In the genomic region with DNA sequence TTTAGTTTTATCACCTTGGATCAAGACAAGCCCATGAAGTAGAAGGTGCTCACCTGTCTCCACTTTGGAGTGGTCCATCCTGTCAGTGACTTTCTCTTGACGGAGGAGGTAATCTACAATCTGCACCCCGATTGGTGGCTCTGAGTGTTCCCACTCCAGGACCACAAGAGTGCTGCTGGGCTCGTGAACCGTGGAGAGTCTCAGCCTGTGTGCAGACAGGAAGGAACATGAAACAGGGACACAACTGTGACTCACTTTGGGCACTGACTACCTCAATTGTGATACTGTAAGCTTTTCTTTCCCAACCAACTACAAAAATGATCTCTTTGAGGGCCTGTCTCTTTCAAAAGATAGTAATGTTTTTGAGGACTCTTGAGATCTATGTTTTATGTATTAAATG, we compare ENCODE assay signal across 19 cellular contexts.
A peak's percentile ranks its signal among the peaks of the same experiment; 100 is the strongest.
DNase-seq lines count a peak whose midpoint lies in the region; ATAC-seq and TF ChIP-seq lines count a peak whose summit lies in the region.
"Had no signal": no experiment of that assay in that cellular context is flagged by ENCODE, and none has a peak within 500 bp of the region (broad histone marks: within the 10 kb centered on the region; RNA-seq: fewer than 3 reads in every experiment).

No MANE protein-coding gene starts in this region.

- H3K27me3 ChIP-seq in mammary epithelial cell (ENCODE audit: insufficient read depth, low read length) (no peaks in the 10 kb centered on the region), foreskin keratinocyte (peaks cover 14% of the 10 kb centered on the region), thyroid gland (no peaks in the 10 kb centered on the region)
- H3K27me3 ChIP-seq: BLaER1 had no signal

- no peaks in the 10 kb centered on the region for H3K4me1 Mint-ChIP-seq in MCF 10A (ENCODE audit: insufficient read depth, unreplicated experiment)
- H3K4me1 Mint-ChIP-seq: B cell; CD4-positive, CD25-positive, alpha-beta regulatory T cell had no signal

- H3K9me3 Mint-ChIP-seq in MCF 10A (ENCODE audit: unreplicated experiment), result no peaks in the 10 kb centered on the region
- H3K9me3 Mint-ChIP-seq: CD4-positive, CD25-positive, alpha-beta regulatory T cell; CD8-positive, alpha-beta T cell had no signal

- peak overlapping the region; percentile 43 for H2AFZ ChIP-seq in mammary epithelial cell (ENCODE audit: low read depth, low read length)
- H2AFZ ChIP-seq: GM23248 had no signal

- H3K9ac ChIP-seq in mammary epithelial cell (ENCODE audit: insufficient read depth, low read length), result no peak overlapping the region
- H3K9ac ChIP-seq: BLaER1, GM23248 had no signal

- ATAC-seq in foreskin keratinocyte, result peak; percentile 54
- ATAC-seq: CD8-positive, alpha-beta T cell had no signal

- POLR2A ChIA-PET in MCF 10A (lab: Yijun Ruan, JAX), result no interaction called here

- dilution Hi-C loops in mammary epithelial cell (cut with HindIII; ENCODE audit: low sequenced_read_pairs), result no loop called here

- H3K36me3 Mint-ChIP-seq in MCF 10A (ENCODE audit: insufficient read depth, unreplicated experiment), result no peaks in the 10 kb centered on the region
- H3K36me3 Mint-ChIP-seq: CD4-positive, CD25-positive, alpha-beta regulatory T cell; CD8-positive, alpha-beta T cell had no signal

- H3K4me1 ChIP-seq in mammary epithelial cell (ENCODE audit: insufficient read depth, low read length) (peaks cover 11% of the 10 kb centered on the region), foreskin keratinocyte (no peaks in the 10 kb centered on the region), thyroid gland (no peaks in the 10 kb centered on the region)
- H3K4me1 ChIP-seq: BLaER1, Caco-2 had no signal

- no peak for TF ChIP-seq POLR2A in thyroid gland (IDR thresholded peaks at IDR 0.05)

- CTCF ChIA-PET in mammary epithelial cell (lab: Charles Lee; ENCODE audit: low non-redundant PET), result interaction anchor here (0.6 to 0.7 kb wide), 2 partner anchors 69 to 440 kb away, joined by 3 read pairs; no protein-coding TSS in a partner anchor
- CTCF ChIA-PET in MCF 10A (lab: Yijun Ruan, JAX), result interaction anchor here (0.6 to 9.0 kb wide), 7 partner anchors 11 to 1898 kb away, joined by 3 to 152 read pairs (median 4); no protein-coding TSS in a partner anchor

- no TSS peak for BruUV-seq in mammary epithelial cell (replicated peaks; lab: Mats Ljungman, UMichigan)
- no TSS peak for BruUV-seq in MCF 10A (replicated peaks; lab: Mats Ljungman, UMichigan)

- no peak overlapping the region for H3K4me3 Mint-ChIP-seq in MCF 10A (ENCODE audit: unreplicated experiment)
- H3K4me3 Mint-ChIP-seq: B cell; CD4-positive, CD25-positive, alpha-beta regulatory T cell; CD8-positive, alpha-beta T cell had no signal

- 46% methylated on average over 4 of the region's 4 CpGs for WGBS in mammary epithelial cell (ENCODE audit: low coverage, missing lambda C conversion rate)
- WGBS in thyroid gland, 2 donors, result 32 to 36% methylated on average over 4 of the region's 4 CpGs

- H3K27ac Mint-ChIP-seq in MCF 10A (ENCODE audit: low read depth, unreplicated experiment), result no peak overlapping the region
- H3K27ac Mint-ChIP-seq: B cell; CD4-positive, CD25-positive, alpha-beta regulatory T cell; CD8-positive, alpha-beta T cell had no signal

- no peaks in the 10 kb centered on the region for H4K20me1 ChIP-seq in mammary epithelial cell (ENCODE audit: insufficient read depth, low read length)
- H4K20me1 ChIP-seq: BLaER1 had no signal

- TF ChIP-seq CTCF in mammary epithelial cell (conservative IDR thresholded peaks at IDR 0.05 in 1 of 2, IDR thresholded peaks at IDR 0.05 in 1 of 2; ENCODE audit: extremely low read depth in 1 of 2, insufficient read depth in 1 of 2, low read depth in 1 of 2, low read length in 2 of 2) (no peak), MCF 10A (IDR thresholded peaks at IDR 0.05; ENCODE audit: unreplicated experiment) (no peak), foreskin keratinocyte (conservative IDR thresholded peaks at IDR 0.05) (no peak), thyroid gland (IDR thresholded peaks at IDR 0.05) (no peak)

- intact Hi-C loops in mammary epithelial cell (cut with micrococcal nuclease) (loop anchor here (5.0 kb wide), 1 partner anchor 1732 kb away; no protein-coding TSS in a partner anchor), MCF 10A (cut with micrococcal nuclease) (loop anchor here (5.0 to 10.0 kb wide), 2 partner anchors 812 to 1729 kb away; no protein-coding TSS in a partner anchor), thyroid gland (cut with DNase I) (no loop called here)

- H3K9me3 ChIP-seq in mammary epithelial cell (replicated peaks; ENCODE audit: insufficient read depth, low read length), result no peaks in the 10 kb centered on the region
- no peaks in the 10 kb centered on the region for H3K9me3 ChIP-seq in thyroid gland
- H3K9me3 ChIP-seq: BLaER1, Caco-2 had no signal

- in situ Hi-C loops in mammary epithelial cell (cut with MboI; ENCODE audit: low sequenced_read_pairs in 2 of 2), result loop anchor here in 1 of 2 donors (5.0 to 10.0 kb wide), 2 partner anchors 327 to 509 kb away; no protein-coding TSS in a partner anchor

- H3K27ac ChIP-seq in mammary epithelial cell (ENCODE audit: insufficient read depth, low read depth, low read length), result no peak overlapping the region
- H3K27ac ChIP-seq in foreskin keratinocyte, result no peak overlapping the region
- H3K27ac ChIP-seq in thyroid gland, result no peak overlapping the region
- H3K27ac ChIP-seq: 22Rv1, BLaER1, C4-2B, GM23248 had no signal

- H3K4me3 ChIP-seq in mammary epithelial cell (replicated peaks in 1 of 3; ENCODE audit: insufficient read depth in 1 of 3, low read depth in 2 of 3, low read length in 3 of 3) (no peak overlapping the region), thyroid gland (replicated peaks in 1 of 3) (no peak overlapping the region)
- H3K4me3 ChIP-seq: BLaER1, GM23248 had no signal

- peaks cover 37% of the 10 kb centered on the region for H3K27me3 Mint-ChIP-seq in MCF 10A (ENCODE audit: insufficient read depth, unreplicated experiment)

- DNase-seq in DMS79 (lab: John Stamatoyannopoulos, UW) (peak; percentile 13), DMS79 treated with DMSO at 0.1 percent for 48 hours (lab: John Stamatoyannopoulos, UW) (no peak), mammary epithelial cell (peak; percentile 41), MCF 10A (ENCODE audit: unreplicated experiment) (no peak), foreskin keratinocyte (peak in 1 of 2 donors; percentile 31), thyroid gland (peak; percentile 67 to 73), NCI-H526 treated with DMSO at 0.1 percent for 48 hours (lab: John Stamatoyannopoulos, UW) (no peak), epidermal melanocyte (ENCODE audit: insufficient read length, low spot score) (no peak)
- DNase-seq: Caco-2; CD4-positive, CD25-positive, alpha-beta regulatory T cell; CD8-positive, alpha-beta T cell; DMS153; GM23248; H7; HCEC 1CT had no signal

- H3K36me3 ChIP-seq in mammary epithelial cell (ENCODE audit: insufficient read depth, low read length) (no peaks in the 10 kb centered on the region), thyroid gland (no peaks in the 10 kb centered on the region)
- H3K36me3 ChIP-seq: BLaER1 had no signal

- H3K4me2 ChIP-seq in mammary epithelial cell (ENCODE audit: insufficient read depth, low read depth, low read length), result no peak overlapping the region
- H3K4me2 ChIP-seq: BLaER1 had no signal

- no peaks in the 10 kb centered on the region for H3K79me2 ChIP-seq in mammary epithelial cell (ENCODE audit: insufficient read depth, low read length)

Comparison
In these comparisons a context has a peak if more than half of its experiments do, and no peak if none do; other contexts are left out.
1. DNase-seq: peak in DMS79 (single experiment), mammary epithelial cell (single experiment) and thyroid gland (2 of 2); none in DMS79 treated with DMSO at 0.1 percent for 48 hours (single experiment), MCF 10A (single experiment), NCI-H526 treated with DMSO at 0.1 percent for 48 hours (single experiment) and epidermal melanocyte (single experiment).